In genomic region chr2:217160978-217161973, GRCh38 we compare ENCODE assay signal across 1 cellular context.
TF ChIP-seq lines count a peak whose summit lies in the region.

No MANE protein-coding gene starts in this region.

TF ChIP-seq in GM23338, 12 proteins besides CTCF, POLR2A, EP300 and RAD21 (continued from another document):
- TF ChIP-seq ZNF462 (CRISPR knock-in tag; IDR thresholded peaks at IDR 0.05) = no peak
- TF ChIP-seq STAT1 (IDR thresholded peaks at IDR 0.05; ENCODE audit: unreplicated experiment) = no peak
- no peak for TF ChIP-seq CREB1 (CRISPR knock-in tag; IDR thresholded peaks at IDR 0.05; ENCODE audit: low read depth)
- no peak for TF ChIP-seq ETS1 (IDR thresholded peaks at IDR 0.05)
- no peak for TF ChIP-seq NANOG (IDR thresholded peaks at IDR 0.05; ENCODE audit: borderline replicate concordance)
- TF ChIP-seq ZNF331 (CRISPR knock-in tag; IDR thresholded peaks at IDR 0.05; ENCODE audit: low read depth) = no peak
- TF ChIP-seq JUNB (IDR thresholded peaks at IDR 0.05; ENCODE audit: unreplicated experiment) = no peak
